Comparison of ENCODE assay signal across 8 cellular contexts in the genomic region with DNA sequence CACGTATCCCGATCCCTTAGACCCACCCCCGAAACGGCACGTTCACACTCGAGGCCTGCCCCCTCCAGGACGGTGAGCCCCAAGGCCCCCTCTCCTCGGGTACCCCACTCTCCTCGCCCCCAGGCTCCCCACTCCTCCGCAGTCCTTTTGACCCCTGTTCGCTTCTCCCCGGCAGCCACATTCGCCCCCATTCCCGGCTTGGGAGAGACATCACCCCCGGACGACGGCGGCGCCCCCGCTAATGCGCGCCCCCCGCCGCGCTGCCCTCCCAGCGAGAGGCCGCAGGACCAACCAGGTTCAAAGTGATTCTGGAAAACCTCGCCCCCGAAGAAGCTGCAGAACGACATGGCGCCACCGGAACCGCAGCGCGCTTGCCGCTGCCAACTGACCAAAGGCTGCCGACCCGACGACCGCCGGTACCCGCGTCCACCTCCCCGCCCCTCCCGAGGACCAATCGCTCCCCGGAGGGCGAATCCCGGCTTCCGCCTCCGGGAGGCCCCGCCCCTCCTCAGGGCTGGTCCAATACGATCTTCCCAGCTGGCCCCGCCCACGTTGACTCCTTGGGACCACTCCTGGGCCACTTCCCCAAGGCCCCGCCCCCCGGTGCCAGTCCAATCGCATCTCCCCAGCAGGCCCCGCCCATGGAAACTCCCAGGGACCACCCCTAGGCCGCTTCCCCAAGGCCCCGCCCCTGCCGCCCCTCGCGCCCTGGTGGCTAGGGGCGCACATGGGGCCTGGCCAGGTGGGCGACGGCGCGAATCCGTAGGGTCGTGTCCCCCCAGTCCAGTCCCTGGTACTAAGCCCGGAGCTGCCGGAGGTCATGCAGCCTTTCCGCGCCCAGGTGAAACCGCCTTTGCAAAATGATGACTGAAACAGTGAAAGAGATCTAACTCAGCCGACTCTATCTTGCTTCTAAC. TPM values are rescaled to one million over a fixed set of nuclear protein-coding genes. Genes with fewer than 3 reads are reported as not detected.
DNase-seq lines count a peak whose midpoint lies in the region; ATAC-seq and TF ChIP-seq lines count a peak whose summit lies in the region.

Gene MSRB1 (minus strand): TSS at position 390 of the 917 bp plus-strand sequence. CDS start 43 bp downstream, at position 347.

- H3K36me3 Mint-ChIP-seq in CD8-positive, alpha-beta T cell, result peaks cover 11% of the 10 kb centered on the region

- peak within 1 kb of the TSS; percentile 85 for H3K4me3 Mint-ChIP-seq in CD8-positive, alpha-beta T cell

- peak within 1 kb of the TSS; percentile 55 for H3K27ac Mint-ChIP-seq in CD8-positive, alpha-beta T cell

- POLR2A ChIA-PET in CD8-positive, alpha-beta T cell (lab: Charles Lee), result interaction anchor here (0.7 to 2.5 kb wide), 6 partner anchors 18 to 212 kb away, joined by 3 to 12 read pairs (median 4); partner anchors contain the start of genes RPS2, TBL3 and TRAF7

- peaks cover 11% of the 10 kb centered on the region for H3K4me1 Mint-ChIP-seq in CD8-positive, alpha-beta T cell (ENCODE audit: low read depth)

- peaks cover 13% of the 10 kb centered on the region for H3K4me1 ChIP-seq in CD8-positive, alpha-beta T cell (ENCODE audit: insufficient read depth, low read length)

- no peaks in the 10 kb centered on the region for H3K9me3 Mint-ChIP-seq in CD8-positive, alpha-beta T cell

- no peak for TF ChIP-seq CTCF in CD8-positive, alpha-beta T cell (IDR thresholded peaks at IDR 0.05)

- H3K27ac ChIP-seq in CD8-positive, alpha-beta T cell (ENCODE audit: low read depth, low read length), result no peak within 1 kb of the TSS

- H3K4me3 ChIP-seq in CD8-positive, alpha-beta T cell (ENCODE audit: low read depth, low read length), result peak within 1 kb of the TSS; percentile 94

- peak; percentile 96 to 99 (median 99) for DNase-seq in CD8-positive, alpha-beta T cell
- peak; percentile 87 for DNase-seq in HS-5 (ENCODE audit: low read depth)
- peak; percentile 100 for DNase-seq in NK-92 treated with Interleukin-12 subunit alpha and Interleukin-12 subunit beta, amount 100 ng/mL, for 24 hours (lab: John Stamatoyannopoulos, UW)
- peak; percentile 99 for DNase-seq in activated CD8-positive, alpha-beta memory T cell treated with anti-CD3 and anti-CD28 coated beads for 24 hours
- peak; percentile 98 for DNase-seq in effector CD4-positive, alpha-beta T cell
- DNase-seq in medulla oblongata (ENCODE audit: extremely low spot score), result peak; percentile 100
- peak; percentile 97 for DNase-seq in stimulated activated CD8-positive, alpha-beta memory T cell treated with anti-CD3 and anti-CD28 coated beads, Interleukin-12 subunit alpha, Interleukin-12 subunit beta, amount 100 ng/mL, for 1 hour (ENCODE audit: low read depth)

- H3K9me3 ChIP-seq in CD8-positive, alpha-beta T cell (ENCODE audit: low read length), result no peaks in the 10 kb centered on the region

- no peaks in the 10 kb centered on the region for H3K36me3 ChIP-seq in CD8-positive, alpha-beta T cell (ENCODE audit: insufficient read depth, low read length)

- no peaks in the 10 kb centered on the region for H3K27me3 ChIP-seq in CD8-positive, alpha-beta T cell (ENCODE audit: insufficient read depth, low read length)

- ATAC-seq in CD8-positive, alpha-beta T cell, result peak; percentile 99
- ATAC-seq in GM19468 (IDR thresholded peaks at IDR 0.05; ENCODE audit: extremely low read depth, unreplicated experiment), result peak; percentile 90

- intact Hi-C loops in CD8-positive, alpha-beta T cell (cut with DNase I, micrococcal nuclease), result loop anchor here (1.0 to 10.0 kb wide), 8 partner anchors 14 to 528 kb away; partner anchors contain the start of genes NDUFB10 (in 2 of the 2), RPS2 (in 2 of the 2), EME2 (in 1 of the 2) and MRPS34 (in 1 of the 2)

- CTCF ChIA-PET in CD8-positive, alpha-beta T cell (lab: Charles Lee), result interaction anchor here (1.0 to 1.3 kb wide), 2 partner anchors 12 to 21 kb away, joined by 4 to 5 read pairs; partner anchors contain the start of gene RPS2

- no peaks in the 10 kb centered on the region for H3K27me3 Mint-ChIP-seq in CD8-positive, alpha-beta T cell (ENCODE audit: low read depth)

RNA-seq across cellular contexts. Expression of gene MSRB1, which starts in this region (rescaled TPM):
- total RNA-seq in CD8-positive, alpha-beta T cell, result 1 to 10 TPM; 1.9 to 3.0 TPM
